1 cellular context compared by ENCODE assay signal in the genomic region with DNA sequence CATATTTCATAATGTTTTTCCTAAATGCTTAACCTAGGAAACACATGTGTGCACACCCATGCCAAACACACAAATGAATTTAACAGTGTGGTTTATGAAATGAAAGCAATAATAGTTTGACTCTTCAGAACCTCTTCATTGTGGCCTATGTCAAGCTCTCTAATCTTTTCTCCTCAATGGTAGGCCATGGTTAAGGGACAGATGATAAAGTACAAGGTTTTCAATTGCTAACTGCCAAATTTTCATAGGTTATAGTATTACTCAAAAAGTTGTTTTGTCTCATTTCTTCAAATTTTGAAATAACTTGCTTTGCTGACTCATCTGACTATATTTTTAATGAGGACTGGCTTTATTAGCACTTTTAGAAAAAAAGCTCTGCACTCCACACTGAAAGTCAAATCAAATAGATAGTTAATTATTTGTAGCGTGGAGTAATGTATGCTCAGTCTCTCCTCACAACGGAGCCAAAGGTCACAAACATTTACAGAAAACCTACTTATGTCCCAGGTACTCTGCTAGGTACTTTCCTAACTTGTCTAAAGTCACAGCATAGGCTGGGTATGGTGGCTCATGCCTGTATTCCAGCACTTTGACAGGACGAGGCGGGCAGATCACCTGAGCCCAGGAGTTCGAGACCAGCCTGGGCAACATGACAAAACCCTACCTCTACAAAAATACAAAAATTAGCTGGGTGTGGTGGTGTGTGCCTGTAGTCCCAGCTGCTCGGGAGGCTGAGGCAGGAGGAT.
TF ChIP-seq lines count a peak whose summit lies in the region.

No MANE protein-coding gene starts in this region.

TF ChIP-seq in HepG2, 621 proteins besides CTCF, POLR2A, EP300 and RAD21 (continues in another document):
- TF ChIP-seq ZFYVE20 (CRISPR knock-in tag; IDR thresholded peaks at IDR 0.05; ENCODE audit: borderline replicate concordance, low read depth): no peak
- TF ChIP-seq, protein P1, sequence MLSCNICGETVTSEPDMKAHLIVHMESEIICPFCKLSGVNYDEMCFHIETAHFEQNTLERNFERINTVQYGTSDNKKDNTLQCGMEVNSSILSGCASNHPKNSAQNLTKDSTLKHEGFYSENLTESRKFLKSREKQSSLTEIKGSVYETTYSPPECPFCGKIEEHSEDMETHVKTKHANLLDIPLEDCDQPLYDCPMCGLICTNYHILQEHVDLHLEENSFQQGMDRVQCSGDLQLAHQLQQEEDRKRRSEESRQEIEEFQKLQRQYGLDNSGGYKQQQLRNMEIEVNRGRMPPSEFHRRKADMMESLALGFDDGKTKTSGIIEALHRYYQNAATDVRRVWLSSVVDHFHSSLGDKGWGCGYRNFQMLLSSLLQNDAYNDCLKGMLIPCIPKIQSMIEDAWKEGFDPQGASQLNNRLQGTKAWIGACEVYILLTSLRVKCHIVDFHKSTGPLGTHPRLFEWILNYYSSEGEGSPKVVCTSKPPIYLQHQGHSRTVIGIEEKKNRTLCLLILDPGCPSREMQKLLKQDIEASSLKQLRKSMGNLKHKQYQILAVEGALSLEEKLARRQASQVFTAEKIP (CRISPR knock-in tag; IDR thresholded peaks at IDR 0.05; ENCODE audit: borderline replicate concordance): no peak
- TF ChIP-seq, protein P2, sequence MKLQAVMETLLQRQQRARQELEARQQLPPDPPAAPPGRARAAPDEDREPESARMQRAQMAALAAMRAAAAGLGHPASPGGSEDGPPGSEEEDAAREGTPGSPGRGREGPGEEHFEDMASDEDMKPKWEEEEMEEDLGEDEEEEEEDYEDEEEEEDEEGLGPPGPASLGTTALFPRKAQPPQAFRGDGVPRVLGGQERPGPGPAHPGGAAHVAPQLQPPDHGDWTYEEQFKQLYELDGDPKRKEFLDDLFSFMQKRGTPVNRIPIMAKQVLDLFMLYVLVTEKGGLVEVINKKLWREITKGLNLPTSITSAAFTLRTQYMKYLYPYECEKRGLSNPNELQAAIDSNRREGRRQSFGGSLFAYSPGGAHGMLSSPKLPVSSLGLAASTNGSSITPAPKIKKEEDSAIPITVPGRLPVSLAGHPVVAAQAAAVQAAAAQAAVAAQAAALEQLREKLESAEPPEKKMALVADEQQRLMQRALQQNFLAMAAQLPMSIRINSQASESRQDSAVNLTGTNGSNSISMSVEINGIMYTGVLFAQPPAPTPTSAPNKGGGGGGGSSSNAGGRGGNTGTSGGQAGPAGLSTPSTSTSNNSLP (IDR thresholded peaks at IDR 0.05; ENCODE audit: low read depth, low read length): peak; percentile 79
- peak; percentile 25; the same call in 1 of the 2 replicates for TF ChIP-seq REPIN1 (CRISPR knock-in tag; IDR thresholded peaks at IDR 0.05; ENCODE audit: borderline replicate concordance, low read depth)
- peak; percentile 65; the same call in 1 of the 2 replicates for TF ChIP-seq ZBTB20 (CRISPR knock-in tag; IDR thresholded peaks at IDR 0.05; ENCODE audit: borderline replicate concordance, low read depth)
- 0 out of 2 replicates have a peak, but pooled peaks have one; percentile 59 for TF ChIP-seq MIER3 (CRISPR knock-in tag; IDR thresholded peaks at IDR 0.05; ENCODE audit: borderline replicate concordance)
- TF ChIP-seq ZNF616 (CRISPR knock-in tag; IDR thresholded peaks at IDR 0.05; ENCODE audit: low read depth): no peak
- TF ChIP-seq ZFP82 (CRISPR knock-in tag; IDR thresholded peaks at IDR 0.05; ENCODE audit: borderline replicate concordance): no peak
- no peak for TF ChIP-seq KLF15 (CRISPR knock-in tag; IDR thresholded peaks at IDR 0.05; ENCODE audit: borderline replicate concordance)
- TF ChIP-seq, protein P3, sequence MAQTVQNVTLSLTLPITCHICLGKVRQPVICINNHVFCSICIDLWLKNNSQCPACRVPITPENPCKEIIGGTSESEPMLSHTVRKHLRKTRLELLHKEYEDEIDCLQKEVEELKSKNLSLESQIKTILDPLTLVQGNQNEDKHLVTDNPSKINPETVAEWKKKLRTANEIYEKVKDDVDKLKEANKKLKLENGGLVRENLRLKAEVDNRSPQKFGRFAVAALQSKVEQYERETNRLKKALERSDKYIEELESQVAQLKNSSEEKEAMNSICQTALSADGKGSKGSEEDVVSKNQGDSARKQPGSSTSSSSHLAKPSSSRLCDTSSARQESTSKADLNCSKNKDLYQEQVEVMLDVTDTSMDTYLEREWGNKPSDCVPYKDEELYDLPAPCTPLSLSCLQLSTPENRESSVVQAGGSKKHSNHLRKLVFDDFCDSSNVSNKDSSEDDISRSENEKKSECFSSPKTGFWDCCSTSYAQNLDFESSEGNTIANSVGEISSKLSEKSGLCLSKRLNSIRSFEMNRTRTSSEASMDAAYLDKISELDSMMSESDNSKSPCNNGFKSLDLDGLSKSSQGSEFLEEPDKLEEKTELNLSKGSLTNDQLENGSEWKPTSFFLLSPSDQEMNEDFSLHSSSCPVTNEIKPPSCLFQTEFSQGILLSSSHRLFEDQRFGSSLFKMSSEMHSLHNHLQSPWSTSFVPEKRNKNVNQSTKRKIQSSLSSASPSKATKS (CRISPR knock-in tag; IDR thresholded peaks at IDR 0.05): no peak
- no peak for TF ChIP-seq ZNF883 (CRISPR knock-in tag; IDR thresholded peaks at IDR 0.05; ENCODE audit: not compliant biosample characterization)
- TF ChIP-seq, protein P4, sequence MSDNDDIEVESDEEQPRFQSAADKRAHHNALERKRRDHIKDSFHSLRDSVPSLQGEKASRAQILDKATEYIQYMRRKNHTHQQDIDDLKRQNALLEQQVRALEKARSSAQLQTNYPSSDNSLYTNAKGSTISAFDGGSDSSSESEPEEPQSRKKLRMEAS (IDR thresholded peaks at IDR 0.05): 0 out of 2 replicates have a peak, but pooled peaks have one; percentile 13
- TF ChIP-seq, protein P5, sequence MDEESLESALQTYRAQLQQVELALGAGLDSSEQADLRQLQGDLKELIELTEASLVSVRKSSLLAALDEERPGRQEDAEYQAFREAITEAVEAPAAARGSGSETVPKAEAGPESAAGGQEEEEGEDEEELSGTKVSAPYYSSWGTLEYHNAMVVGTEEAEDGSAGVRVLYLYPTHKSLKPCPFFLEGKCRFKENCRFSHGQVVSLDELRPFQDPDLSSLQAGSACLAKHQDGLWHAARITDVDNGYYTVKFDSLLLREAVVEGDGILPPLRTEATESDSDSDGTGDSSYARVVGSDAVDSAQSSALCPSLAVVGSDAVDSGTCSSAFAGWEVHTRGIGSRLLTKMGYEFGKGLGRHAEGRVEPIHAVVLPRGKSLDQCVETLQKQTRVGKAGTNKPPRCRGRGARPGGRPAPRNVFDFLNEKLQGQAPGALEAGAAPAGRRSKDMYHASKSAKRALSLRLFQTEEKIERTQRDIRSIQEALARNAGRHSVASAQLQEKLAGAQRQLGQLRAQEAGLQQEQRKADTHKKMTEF (CRISPR knock-in tag; IDR thresholded peaks at IDR 0.05): peak; percentile 56
- TF ChIP-seq, protein P6, sequence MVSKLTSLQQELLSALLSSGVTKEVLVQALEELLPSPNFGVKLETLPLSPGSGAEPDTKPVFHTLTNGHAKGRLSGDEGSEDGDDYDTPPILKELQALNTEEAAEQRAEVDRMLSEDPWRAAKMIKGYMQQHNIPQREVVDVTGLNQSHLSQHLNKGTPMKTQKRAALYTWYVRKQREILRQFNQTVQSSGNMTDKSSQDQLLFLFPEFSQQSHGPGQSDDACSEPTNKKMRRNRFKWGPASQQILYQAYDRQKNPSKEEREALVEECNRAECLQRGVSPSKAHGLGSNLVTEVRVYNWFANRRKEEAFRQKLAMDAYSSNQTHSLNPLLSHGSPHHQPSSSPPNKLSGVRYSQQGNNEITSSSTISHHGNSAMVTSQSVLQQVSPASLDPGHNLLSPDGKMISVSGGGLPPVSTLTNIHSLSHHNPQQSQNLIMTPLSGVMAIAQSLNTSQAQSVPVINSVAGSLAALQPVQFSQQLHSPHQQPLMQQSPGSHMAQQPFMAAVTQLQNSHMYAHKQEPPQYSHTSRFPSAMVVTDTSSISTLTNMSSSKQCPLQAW (CRISPR knock-in tag; IDR thresholded peaks at IDR 0.05): peak; percentile 85
- 0 out of 2 replicates have a peak, but pooled peaks have one; percentile 31 for TF ChIP-seq PITX1 (CRISPR knock-in tag; IDR thresholded peaks at IDR 0.05)
- TF ChIP-seq, protein P7, sequence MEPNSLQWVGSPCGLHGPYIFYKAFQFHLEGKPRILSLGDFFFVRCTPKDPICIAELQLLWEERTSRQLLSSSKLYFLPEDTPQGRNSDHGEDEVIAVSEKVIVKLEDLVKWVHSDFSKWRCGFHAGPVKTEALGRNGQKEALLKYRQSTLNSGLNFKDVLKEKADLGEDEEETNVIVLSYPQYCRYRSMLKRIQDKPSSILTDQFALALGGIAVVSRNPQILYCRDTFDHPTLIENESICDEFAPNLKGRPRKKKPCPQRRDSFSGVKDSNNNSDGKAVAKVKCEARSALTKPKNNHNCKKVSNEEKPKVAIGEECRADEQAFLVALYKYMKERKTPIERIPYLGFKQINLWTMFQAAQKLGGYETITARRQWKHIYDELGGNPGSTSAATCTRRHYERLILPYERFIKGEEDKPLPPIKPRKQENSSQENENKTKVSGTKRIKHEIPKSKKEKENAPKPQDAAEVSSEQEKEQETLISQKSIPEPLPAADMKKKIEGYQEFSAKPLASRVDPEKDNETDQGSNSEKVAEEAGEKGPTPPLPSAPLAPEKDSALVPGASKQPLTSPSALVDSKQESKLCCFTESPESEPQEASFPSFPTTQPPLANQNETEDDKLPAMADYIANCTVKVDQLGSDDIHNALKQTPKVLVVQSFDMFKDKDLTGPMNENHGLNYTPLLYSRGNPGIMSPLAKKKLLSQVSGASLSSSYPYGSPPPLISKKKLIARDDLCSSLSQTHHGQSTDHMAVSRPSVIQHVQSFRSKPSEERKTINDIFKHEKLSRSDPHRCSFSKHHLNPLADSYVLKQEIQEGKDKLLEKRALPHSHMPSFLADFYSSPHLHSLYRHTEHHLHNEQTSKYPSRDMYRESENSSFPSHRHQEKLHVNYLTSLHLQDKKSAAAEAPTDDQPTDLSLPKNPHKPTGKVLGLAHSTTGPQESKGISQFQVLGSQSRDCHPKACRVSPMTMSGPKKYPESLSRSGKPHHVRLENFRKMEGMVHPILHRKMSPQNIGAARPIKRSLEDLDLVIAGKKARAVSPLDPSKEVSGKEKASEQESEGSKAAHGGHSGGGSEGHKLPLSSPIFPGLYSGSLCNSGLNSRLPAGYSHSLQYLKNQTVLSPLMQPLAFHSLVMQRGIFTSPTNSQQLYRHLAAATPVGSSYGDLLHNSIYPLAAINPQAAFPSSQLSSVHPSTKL (CRISPR knock-in tag; IDR thresholded peaks at IDR 0.05): peak; percentile 71
- TF ChIP-seq ZSCAN31 (CRISPR knock-in tag; IDR thresholded peaks at IDR 0.05; ENCODE audit: low read depth): 0 out of 2 replicates have a peak, but pooled peaks have one; percentile 27
- peak; percentile 51; the same call in 1 of the 2 replicates for TF ChIP-seq CREM (IDR thresholded peaks at IDR 0.05)
- no peak for TF ChIP-seq CREM (CRISPR knock-in tag; IDR thresholded peaks at IDR 0.05)
- TF ChIP-seq, protein P8, sequence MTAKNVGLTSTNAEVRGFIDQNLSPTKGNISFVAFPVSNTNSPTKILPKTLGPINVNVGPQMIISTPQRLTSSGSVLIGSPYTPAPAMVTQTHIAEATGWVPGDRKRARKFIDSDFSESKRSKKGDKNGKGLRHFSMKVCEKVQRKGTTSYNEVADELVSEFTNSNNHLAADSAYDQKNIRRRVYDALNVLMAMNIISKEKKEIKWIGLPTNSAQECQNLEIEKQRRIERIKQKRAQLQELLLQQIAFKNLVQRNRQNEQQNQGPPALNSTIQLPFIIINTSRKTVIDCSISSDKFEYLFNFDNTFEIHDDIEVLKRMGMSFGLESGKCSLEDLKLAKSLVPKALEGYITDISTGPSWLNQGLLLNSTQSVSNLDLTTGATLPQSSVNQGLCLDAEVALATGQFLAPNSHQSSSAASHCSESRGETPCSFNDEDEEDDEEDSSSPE (CRISPR knock-in tag; IDR thresholded peaks at IDR 0.05): 0 out of 2 replicates have a peak, but pooled peaks have one; percentile 27
- TF ChIP-seq, protein P9, sequence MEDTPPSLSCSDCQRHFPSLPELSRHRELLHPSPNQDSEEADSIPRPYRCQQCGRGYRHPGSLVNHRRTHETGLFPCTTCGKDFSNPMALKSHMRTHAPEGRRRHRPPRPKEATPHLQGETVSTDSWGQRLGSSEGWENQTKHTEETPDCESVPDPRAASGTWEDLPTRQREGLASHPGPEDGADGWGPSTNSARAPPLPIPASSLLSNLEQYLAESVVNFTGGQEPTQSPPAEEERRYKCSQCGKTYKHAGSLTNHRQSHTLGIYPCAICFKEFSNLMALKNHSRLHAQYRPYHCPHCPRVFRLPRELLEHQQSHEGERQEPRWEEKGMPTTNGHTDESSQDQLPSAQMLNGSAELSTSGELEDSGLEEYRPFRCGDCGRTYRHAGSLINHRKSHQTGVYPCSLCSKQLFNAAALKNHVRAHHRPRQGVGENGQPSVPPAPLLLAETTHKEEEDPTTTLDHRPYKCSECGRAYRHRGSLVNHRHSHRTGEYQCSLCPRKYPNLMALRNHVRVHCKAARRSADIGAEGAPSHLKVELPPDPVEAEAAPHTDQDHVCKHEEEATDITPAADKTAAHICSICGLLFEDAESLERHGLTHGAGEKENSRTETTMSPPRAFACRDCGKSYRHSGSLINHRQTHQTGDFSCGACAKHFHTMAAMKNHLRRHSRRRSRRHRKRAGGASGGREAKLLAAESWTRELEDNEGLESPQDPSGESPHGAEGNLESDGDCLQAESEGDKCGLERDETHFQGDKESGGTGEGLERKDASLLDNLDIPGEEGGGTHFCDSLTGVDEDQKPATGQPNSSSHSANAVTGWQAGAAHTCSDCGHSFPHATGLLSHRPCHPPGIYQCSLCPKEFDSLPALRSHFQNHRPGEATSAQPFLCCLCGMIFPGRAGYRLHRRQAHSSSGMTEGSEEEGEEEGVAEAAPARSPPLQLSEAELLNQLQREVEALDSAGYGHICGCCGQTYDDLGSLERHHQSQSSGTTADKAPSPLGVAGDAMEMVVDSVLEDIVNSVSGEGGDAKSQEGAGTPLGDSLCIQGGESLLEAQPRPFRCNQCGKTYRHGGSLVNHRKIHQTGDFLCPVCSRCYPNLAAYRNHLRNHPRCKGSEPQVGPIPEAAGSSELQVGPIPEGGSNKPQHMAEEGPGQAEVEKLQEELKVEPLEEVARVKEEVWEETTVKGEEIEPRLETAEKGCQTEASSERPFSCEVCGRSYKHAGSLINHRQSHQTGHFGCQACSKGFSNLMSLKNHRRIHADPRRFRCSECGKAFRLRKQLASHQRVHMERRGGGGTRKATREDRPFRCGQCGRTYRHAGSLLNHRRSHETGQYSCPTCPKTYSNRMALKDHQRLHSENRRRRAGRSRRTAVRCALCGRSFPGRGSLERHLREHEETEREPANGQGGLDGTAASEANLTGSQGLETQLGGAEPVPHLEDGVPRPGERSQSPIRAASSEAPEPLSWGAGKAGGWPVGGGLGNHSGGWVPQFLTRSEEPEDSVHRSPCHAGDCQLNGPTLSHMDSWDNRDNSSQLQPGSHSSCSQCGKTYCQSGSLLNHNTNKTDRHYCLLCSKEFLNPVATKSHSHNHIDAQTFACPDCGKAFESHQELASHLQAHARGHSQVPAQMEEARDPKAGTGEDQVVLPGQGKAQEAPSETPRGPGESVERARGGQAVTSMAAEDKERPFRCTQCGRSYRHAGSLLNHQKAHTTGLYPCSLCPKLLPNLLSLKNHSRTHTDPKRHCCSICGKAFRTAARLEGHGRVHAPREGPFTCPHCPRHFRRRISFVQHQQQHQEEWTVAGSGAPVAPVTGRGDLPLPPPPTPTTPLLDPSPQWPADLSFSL (CRISPR knock-in tag; IDR thresholded peaks at IDR 0.05): peak; percentile 41; the same call in 1 of the 2 replicates
